ENCODE assay signal across 8 cellular contexts in the genomic region with DNA sequence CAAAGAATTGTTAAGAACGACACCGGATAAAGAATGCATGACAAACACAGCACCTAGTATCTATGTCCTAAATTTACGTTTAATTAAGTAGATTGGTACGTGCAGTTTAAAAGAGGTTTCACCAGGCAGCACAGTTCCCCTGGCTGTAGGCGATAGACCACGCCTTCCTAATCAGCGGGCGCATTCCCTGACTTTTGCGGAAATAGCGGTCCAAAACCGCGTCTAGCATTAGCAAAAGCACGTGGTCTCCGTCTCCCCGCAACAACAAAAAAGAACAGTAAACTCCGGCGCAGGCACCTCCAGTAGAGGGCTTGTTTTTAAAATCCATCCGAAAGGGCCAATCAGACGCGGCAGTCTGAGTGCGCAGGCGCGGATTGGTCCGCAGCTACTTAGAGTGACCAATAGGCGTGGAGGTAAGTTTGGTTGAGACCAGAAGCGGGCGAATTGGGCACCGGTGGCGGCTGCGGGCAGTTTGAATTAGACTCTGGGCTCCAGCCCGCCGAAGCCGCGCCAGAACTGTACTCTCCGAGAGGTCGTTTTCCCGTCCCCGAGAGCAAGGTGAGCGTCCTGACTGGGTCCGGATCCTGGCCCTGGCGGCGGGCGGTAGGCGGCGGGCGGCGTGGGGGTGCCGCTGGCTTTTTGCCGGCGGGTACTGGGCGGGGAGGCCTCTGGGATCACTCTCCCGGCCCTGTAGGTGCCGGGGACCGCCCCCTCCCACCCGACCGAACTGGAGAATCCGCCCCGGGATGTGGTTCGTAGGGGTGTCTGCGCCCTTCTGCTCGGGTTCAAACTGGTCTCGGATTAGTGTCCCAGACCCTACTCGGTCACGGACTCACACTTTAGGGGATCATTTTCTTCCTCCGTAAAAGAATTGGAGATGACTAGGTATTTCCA. TPM values are rescaled to one million over a fixed set of nuclear protein-coding genes. Genes with fewer than 3 reads are reported as not detected.
DNase-seq lines count a peak whose midpoint lies in the region; ATAC-seq and TF ChIP-seq lines count a peak whose summit lies in the region.

CENPF (plus strand) TSS at position 432 of the 894 bp plus-strand sequence. CDS start 10,560 bp downstream, outside the sequence.

- peak; percentile 100 for DNase-seq in NCI-H1092 treated with DMSO at 0.1 percent for 48 hours (lab: John Stamatoyannopoulos, UW)
- peak; percentile 100 for DNase-seq in SKM-1 (lab: John Stamatoyannopoulos, UW; ENCODE audit: unreplicated experiment)
- DNase-seq in activated naive CD4-positive, alpha-beta T cell treated with anti-CD3 and anti-CD28 coated beads, Interleukin-2, amount 50 U/mL, for 72 hours (ENCODE audit: low spot score in 2 of 2), result peak; percentile 87 to 97
- DNase-seq in head of caudate nucleus, result peak; percentile 89 to 98 (median 95)
- DNase-seq in ovary, result peak; percentile 90 to 97 (median 94)
- DNase-seq in tibial artery, result peak; percentile 96 to 97

- no peaks in the 10 kb centered on the region for H3K27me3 ChIP-seq in ovary
- H3K27me3 ChIP-seq in tibial artery, result no peaks in the 10 kb centered on the region

- H3K4me3 ChIP-seq in ovary, result peak within 1 kb of the TSS; percentile 87
- peak within 1 kb of the TSS; percentile 55 to 84 for H3K4me3 ChIP-seq in tibial artery

- peak within 1 kb of the TSS; percentile 93 to 99 for H3K27ac Mint-ChIP-seq in activated naive CD4-positive, alpha-beta T cell treated with anti-CD3 and anti-CD28 coated beads, Interleukin-2, amount 50 U/mL, for 72 hours

- intact Hi-C loops in head of caudate nucleus (cut with DNase I), result no loop called here
- intact Hi-C loops in ovary (cut with DNase I), result no loop called here
- intact Hi-C loops in tibial artery (cut with DNase I; ENCODE audit: low total_unique reads), result loop anchor here (10.0 kb wide), 1 partner anchor 348 kb away; no protein-coding TSS in a partner anchor

- peaks cover 7 to 11% of the 10 kb centered on the region in 2 donors for H3K36me3 Mint-ChIP-seq in activated naive CD4-positive, alpha-beta T cell treated with anti-CD3 and anti-CD28 coated beads, Interleukin-2, amount 50 U/mL, for 72 hours

- no peaks in the 10 kb centered on the region for H3K36me3 ChIP-seq in ovary
- no peaks in the 10 kb centered on the region for H3K36me3 ChIP-seq in tibial artery

- H3K27ac ChIP-seq in ovary, result no peak within 1 kb of the TSS
- H3K27ac ChIP-seq in tibial artery, result no peak within 1 kb of the TSS

- no peak for TF ChIP-seq EP300 in ovary (IDR thresholded peaks at IDR 0.05)

- ATAC-seq in HG02610 (IDR thresholded peaks at IDR 0.05; ENCODE audit: unreplicated experiment), result peak; percentile 99
- ATAC-seq in activated naive CD4-positive, alpha-beta T cell treated with anti-CD3 and anti-CD28 coated beads, Interleukin-2, amount 50 U/mL, for 72 hours, result peak; percentile 93 to 98

- H3K9me3 Mint-ChIP-seq in activated naive CD4-positive, alpha-beta T cell treated with anti-CD3 and anti-CD28 coated beads, Interleukin-2, amount 50 U/mL, for 72 hours, result no peaks in the 10 kb centered on the region

- H3K4me1 ChIP-seq in ovary (ENCODE audit: insufficient read depth) (peaks cover 2% of the 10 kb centered on the region), tibial artery (peaks cover 0 to 14% (median 6%) of the 10 kb centered on the region in 4 donors)

- 0% methylated on average over 58 to 65 of the region's 65 CpGs for WGBS in ovary, 3 donors

- H3K9me3 ChIP-seq in ovary (no peaks in the 10 kb centered on the region), tibial artery (no peaks in the 10 kb centered on the region)

- TF ChIP-seq CTCF in ovary (IDR thresholded peaks at IDR 0.05), result peak; percentile 11 to 53 (median 45)
- TF ChIP-seq CTCF in tibial artery (IDR thresholded peaks at IDR 0.05), result peak; percentile 4 to 37

- TF ChIP-seq POLR2A in GM10847 (IDR thresholded peaks at IDR 0.05; ENCODE audit: extremely low read depth, insufficient read length) (peak; percentile 33), ovary (IDR thresholded peaks at IDR 0.05) (no peak)

RNA-seq across cellular contexts. Expression of gene CENPF, which starts in this region (rescaled TPM):
- total RNA-seq in activated naive CD4-positive, alpha-beta T cell treated with anti-CD3 and anti-CD28 coated beads, Interleukin-2, amount 50 U/mL, for 72 hours, result 10 to 100 TPM; 74.2 to 87.0 TPM
- 1 to 10 TPM in 5 of 7 donors, under 1 TPM in 2; 0.45 to 2.3 (median 1.3) TPM for total RNA-seq in ovary
- polyA plus RNA-seq in ovary, result 1 to 10 TPM; 1.5 to 2.6 TPM

Comparison
In these comparisons a context has a peak if more than half of its experiments do, and no peak if none do; other contexts are left out.
1. RNA of gene CENPF (total RNA-seq): 74.2 to 87.0 TPM in activated naive CD4-positive, alpha-beta T cell treated with anti-CD3 and anti-CD28 coated beads, Interleukin-2, amount 50 U/mL, for 72 hours; 0.45 to 2.3 TPM in ovary; every median in the first group is over 10 times any median in the second.
2. Peak in every context shown above with its lines, with median percentiles within 50 percentile points of each other: DNase-seq.